Comparison of ENCODE assay signal across 1 cellular context in the genomic region with DNA sequence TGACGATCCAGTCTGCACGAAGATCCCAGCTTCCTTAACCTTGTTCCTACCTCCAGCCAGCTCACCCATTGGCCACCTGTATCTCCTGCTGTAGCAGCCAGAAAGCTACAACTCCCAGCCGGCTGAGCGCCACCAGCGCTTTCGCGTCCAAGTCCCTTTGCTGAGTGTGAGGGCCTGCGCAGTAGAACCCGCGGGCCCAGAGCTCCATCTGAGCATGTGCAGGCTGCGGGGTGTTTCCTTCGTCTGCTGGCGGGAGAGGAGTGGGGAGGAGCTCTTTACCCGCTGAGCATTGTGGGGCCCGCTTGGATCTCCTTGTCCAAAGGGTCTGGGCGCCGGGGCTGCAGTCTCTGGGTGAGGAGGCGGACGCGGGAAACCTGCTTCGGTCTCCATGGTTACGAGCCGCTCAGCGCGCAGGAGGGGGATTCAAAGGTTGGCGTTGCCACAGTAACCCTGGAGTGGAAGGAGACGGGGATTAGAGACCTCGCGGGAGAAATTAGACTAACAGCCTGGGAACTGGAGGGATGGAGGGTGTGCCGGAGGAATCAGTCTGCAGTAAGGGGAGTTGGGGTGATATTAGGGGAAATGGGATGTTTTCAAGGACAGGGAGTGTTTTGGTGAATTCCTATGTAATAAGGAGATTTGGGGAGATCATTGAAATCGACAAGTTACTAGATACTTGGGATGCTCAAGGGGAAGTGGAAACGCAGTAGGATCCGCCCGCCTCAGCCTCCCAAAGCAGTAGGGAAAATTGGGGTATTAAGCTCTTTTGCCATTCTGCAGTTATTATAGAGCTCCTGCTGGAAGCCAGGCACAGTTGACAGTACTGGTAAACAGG.
A peak's percentile ranks its signal among the peaks of the same experiment; 100 is the strongest.
TF ChIP-seq lines count a peak whose summit lies in the region.

No MANE protein-coding gene starts in this region.

TF ChIP-seq in HepG2, 621 proteins besides CTCF, POLR2A, EP300 and RAD21 (continues in another document):
- TF ChIP-seq FOXK1 (CRISPR knock-in tag; IDR thresholded peaks at IDR 0.05; ENCODE audit: borderline replicate concordance, low read depth): peak; percentile 81; the same call in 1 of the 2 replicates
- no peak for TF ChIP-seq MAFG (CRISPR knock-in tag; IDR thresholded peaks at IDR 0.05)
- no peak for TF ChIP-seq ZNF333 (CRISPR knock-in tag; IDR thresholded peaks at IDR 0.05; ENCODE audit: borderline replicate concordance)
- TF ChIP-seq ZBTB7B (CRISPR knock-in tag; IDR thresholded peaks at IDR 0.05): no peak
- TF ChIP-seq, protein P1, sequence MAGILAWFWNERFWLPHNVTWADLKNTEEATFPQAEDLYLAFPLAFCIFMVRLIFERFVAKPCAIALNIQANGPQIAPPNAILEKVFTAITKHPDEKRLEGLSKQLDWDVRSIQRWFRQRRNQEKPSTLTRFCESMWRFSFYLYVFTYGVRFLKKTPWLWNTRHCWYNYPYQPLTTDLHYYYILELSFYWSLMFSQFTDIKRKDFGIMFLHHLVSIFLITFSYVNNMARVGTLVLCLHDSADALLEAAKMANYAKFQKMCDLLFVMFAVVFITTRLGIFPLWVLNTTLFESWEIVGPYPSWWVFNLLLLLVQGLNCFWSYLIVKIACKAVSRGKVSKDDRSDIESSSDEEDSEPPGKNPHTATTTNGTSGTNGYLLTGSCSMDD (CRISPR knock-in tag; IDR thresholded peaks at IDR 0.05): no peak
- TF ChIP-seq HMGA1 (CRISPR knock-in tag; conservative IDR thresholded peaks at IDR 0.05): no peak
- TF ChIP-seq ZNF138 (CRISPR knock-in tag; IDR thresholded peaks at IDR 0.05; ENCODE audit: low read depth): no peak
- peak; percentile 50 for TF ChIP-seq SRSF1 (optimal IDR thresholded peaks at IDR 0.05; ENCODE audit: low read depth, low read length)
- 0 out of 2 replicates have a peak, but pooled peaks have one; percentile 67 for TF ChIP-seq ZNF616 (CRISPR knock-in tag; IDR thresholded peaks at IDR 0.05; ENCODE audit: low read depth)
- no peak for TF ChIP-seq RNF2 (conservative IDR thresholded peaks at IDR 0.05; ENCODE audit: low read depth)
- TF ChIP-seq, protein P2, sequence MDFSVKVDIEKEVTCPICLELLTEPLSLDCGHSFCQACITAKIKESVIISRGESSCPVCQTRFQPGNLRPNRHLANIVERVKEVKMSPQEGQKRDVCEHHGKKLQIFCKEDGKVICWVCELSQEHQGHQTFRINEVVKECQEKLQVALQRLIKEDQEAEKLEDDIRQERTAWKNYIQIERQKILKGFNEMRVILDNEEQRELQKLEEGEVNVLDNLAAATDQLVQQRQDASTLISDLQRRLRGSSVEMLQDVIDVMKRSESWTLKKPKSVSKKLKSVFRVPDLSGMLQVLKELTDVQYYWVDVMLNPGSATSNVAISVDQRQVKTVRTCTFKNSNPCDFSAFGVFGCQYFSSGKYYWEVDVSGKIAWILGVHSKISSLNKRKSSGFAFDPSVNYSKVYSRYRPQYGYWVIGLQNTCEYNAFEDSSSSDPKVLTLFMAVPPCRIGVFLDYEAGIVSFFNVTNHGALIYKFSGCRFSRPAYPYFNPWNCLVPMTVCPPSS (IDR thresholded peaks at IDR 0.05): no peak
- TF ChIP-seq ZNF784 (CRISPR knock-in tag; IDR thresholded peaks at IDR 0.05; ENCODE audit: borderline replicate concordance): peak; percentile 33; the same call in 1 of the 2 replicates
- TF ChIP-seq HNRNPLL (IDR thresholded peaks at IDR 0.05; ENCODE audit: low read depth, low read length, poor library complexity, severe bottlenecking): peak; percentile 83
- TF ChIP-seq ZNF556 (CRISPR knock-in tag; IDR thresholded peaks at IDR 0.05; ENCODE audit: borderline replicate concordance): no peak
- TF ChIP-seq ZNF44 (CRISPR knock-in tag; IDR thresholded peaks at IDR 0.05): no peak
- TF ChIP-seq ZNF10 (CRISPR knock-in tag; IDR thresholded peaks at IDR 0.05; ENCODE audit: borderline replicate concordance, low read depth): no peak
- TF ChIP-seq NRL (CRISPR knock-in tag; IDR thresholded peaks at IDR 0.05; ENCODE audit: borderline replicate concordance): peak; percentile 59; the same call in 1 of the 2 replicates
- TF ChIP-seq UBTF (CRISPR knock-in tag; IDR thresholded peaks at IDR 0.05): no peak
- peak; percentile 95 for TF ChIP-seq E2F1 (CRISPR knock-in tag; IDR thresholded peaks at IDR 0.05)
- no peak for TF ChIP-seq ZNF746 (CRISPR knock-in tag; IDR thresholded peaks at IDR 0.05)
- peak; percentile 42 for TF ChIP-seq HNRNPH1 (optimal IDR thresholded peaks at IDR 0.05; ENCODE audit: low read depth, low read length)
- no peak for TF ChIP-seq TP53 (CRISPR knock-in tag; conservative IDR thresholded peaks at IDR 0.05)
- no peak for TF ChIP-seq KDM4B (CRISPR knock-in tag; IDR thresholded peaks at IDR 0.05)
- no peak for TF ChIP-seq NCOR1 (IDR thresholded peaks at IDR 0.05; ENCODE audit: borderline replicate concordance, low read length)
- TF ChIP-seq ZNF574 (CRISPR knock-in tag; IDR thresholded peaks at IDR 0.05): peak; percentile 60; the same call in 1 of the 2 replicates
- TF ChIP-seq KLF9 (CRISPR knock-in tag; IDR thresholded peaks at IDR 0.05; ENCODE audit: low read depth): no peak; the same call in 1 of the 2 replicates
- TF ChIP-seq ISL2 (CRISPR knock-in tag; IDR thresholded peaks at IDR 0.05): no peak; the same call in 1 of the 2 replicates
- no peak for TF ChIP-seq ZNF703 (CRISPR knock-in tag; IDR thresholded peaks at IDR 0.05; ENCODE audit: borderline replicate concordance)
- TF ChIP-seq KDM3A (CRISPR knock-in tag; IDR thresholded peaks at IDR 0.05; ENCODE audit: low read depth): no peak
- no peak for TF ChIP-seq HNRNPK (IDR thresholded peaks at IDR 0.05; ENCODE audit: low read depth, low read length, poor library complexity, severe bottlenecking)
- no peak for TF ChIP-seq BCLAF1 (IDR thresholded peaks at IDR 0.05)
- TF ChIP-seq HDAC6 (IDR thresholded peaks at IDR 0.05; ENCODE audit: low read depth, low read length): no peak
- no peak for TF ChIP-seq ZNF496 (CRISPR knock-in tag; IDR thresholded peaks at IDR 0.05; ENCODE audit: insufficient replicate concordance)
- TF ChIP-seq, protein P3, sequence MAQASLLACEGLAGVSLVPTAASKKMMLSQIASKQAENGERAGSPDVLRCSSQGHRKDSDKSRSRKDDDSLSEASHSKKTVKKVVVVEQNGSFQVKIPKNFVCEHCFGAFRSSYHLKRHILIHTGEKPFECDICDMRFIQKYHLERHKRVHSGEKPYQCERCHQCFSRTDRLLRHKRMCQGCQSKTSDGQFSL (CRISPR knock-in tag; IDR thresholded peaks at IDR 0.05): no peak
- TF ChIP-seq ZNF646 (CRISPR knock-in tag; IDR thresholded peaks at IDR 0.05): no peak
- TF ChIP-seq FOSL2 (CRISPR knock-in tag; IDR thresholded peaks at IDR 0.05): no peak
- no peak for TF ChIP-seq RBAK (CRISPR knock-in tag; IDR thresholded peaks at IDR 0.05)
